ENCODE assay signal across 23 cellular contexts in genomic region chrX:10414106-10414824, GRCh38.
"Had no signal": no experiment of that assay in that cellular context is flagged by ENCODE, and none has a peak within 500 bp of the region (broad histone marks: within the 10 kb centered on the region; RNA-seq: fewer than 3 reads in every experiment).

No MANE protein-coding gene starts in this region.

- H3K36me3 Mint-ChIP-seq: activated naive CD8-positive, alpha-beta T cell treated with anti-CD3 and anti-CD28 coated beads for 36 hours; memory B cell; stimulated activated naive B cell treated with anti-CD40 and anti-IgM and Interleukin-4, amounts not matched to agents 10 μg/mL and 1 μg/mL and 100 μg/mL, for 72 hours had no signal

- H3K27ac Mint-ChIP-seq: activated naive CD8-positive, alpha-beta T cell treated with anti-CD3 and anti-CD28 coated beads for 36 hours; activated T-cell treated with anti-CD3 and anti-CD28 coated beads, Interleukin-2, amount 50 U/mL, for 24 hours; activated T-helper 17 cell treated with anti-CD3 and anti-CD28 coated beads, Interleukin-2, amount 50 U/mL, for 72 hours; memory B cell; stimulated activated naive B cell treated with anti-CD40 and anti-IgM and Interleukin-4, amounts not matched to agents 10 μg/mL and 1 μg/mL and 100 μg/mL, for 72 hours had no signal

- H3K4me3 ChIP-seq: gastroesophageal sphincter, mucosa of descending colon, right lobe of liver, skin epidermis, uterus had no signal

- H3K9me3 Mint-ChIP-seq: activated naive CD8-positive, alpha-beta T cell treated with anti-CD3 and anti-CD28 coated beads for 36 hours; activated T-cell treated with anti-CD3 and anti-CD28 coated beads, Interleukin-2, amount 50 U/mL, for 24 hours; activated T-helper 17 cell treated with anti-CD3 and anti-CD28 coated beads, Interleukin-2, amount 50 U/mL, for 72 hours; memory B cell; stimulated activated naive B cell treated with anti-CD40 and anti-IgM and Interleukin-4, amounts not matched to agents 10 μg/mL and 1 μg/mL and 100 μg/mL, for 72 hours had no signal

- ATAC-seq: activated T-helper 17 cell treated with anti-CD3 and anti-CD28 coated beads, Interleukin-2, amount 50 U/mL, for 72 hours; gastroesophageal sphincter; mucosa of descending colon; right lobe of liver; stimulated activated naive B cell treated with anti-CD40 and anti-IgM and Interleukin-4, amounts not matched to agents 10 μg/mL and 1 μg/mL and 100 μg/mL, for 72 hours had no signal

- H3K9me3 ChIP-seq: gastroesophageal sphincter, mucosa of descending colon, right lobe of liver, uterus had no signal

- H3K4me1 ChIP-seq: gastroesophageal sphincter, right lobe of liver, uterus had no signal

- H3K4me1 Mint-ChIP-seq: activated naive CD8-positive, alpha-beta T cell treated with anti-CD3 and anti-CD28 coated beads for 36 hours; activated T-helper 17 cell treated with anti-CD3 and anti-CD28 coated beads, Interleukin-2, amount 50 U/mL, for 72 hours; memory B cell; neural crest cell had no signal

- H3K27ac ChIP-seq: epithelial cell of prostate, gastroesophageal sphincter, right lobe of liver, skin epidermis, uterus had no signal

- DNase-seq: activated CD4-positive, alpha-beta T cell treated with anti-CD3 and anti-CD28 coated beads for 1 hour; activated CD4-positive, alpha-beta T cell treated with anti-CD3 and anti-CD28 coated beads, Interleukin-2, amount 50 U/mL, for 1 hour; activated CD8-positive, alpha-beta memory T cell treated with anti-CD3 and anti-CD28 coated beads for 24 hours; activated CD8-positive, alpha-beta memory T cell treated with anti-CD3 and anti-CD28 coated beads, Interleukin-2, amount 50 U/mL, for 4 hours; activated naive CD8-positive, alpha-beta T cell treated with anti-CD3 and anti-CD28 coated beads for 36 hours; activated T-cell treated with anti-CD3 and anti-CD28 coated beads, Interleukin-2, amount 50 U/mL, for 24 hours; cerebellar nuclear complex; head of caudate nucleus; hypothalamus; mucosa of descending colon; occipital lobe; posterior cingulate gyrus; right lobe of liver; stimulated activated CD4-positive, alpha-beta T cell treated with anti-CD3 and anti-CD28 coated beads, Interleukin-1b, Interleukin-23, amount 100 ng/mL, for 48 hours; stimulated activated naive B cell treated with anti-CD40 and anti-IgM and Interleukin-4, amounts not matched to agents 10 μg/mL and 1 μg/mL and 100 μg/mL, for 72 hours; trophoblast cell; uterus had no signal

- H3K36me3 ChIP-seq: gastroesophageal sphincter, right lobe of liver, uterus had no signal

- H3K4me3 Mint-ChIP-seq: activated naive CD8-positive, alpha-beta T cell treated with anti-CD3 and anti-CD28 coated beads for 36 hours; activated T-cell treated with anti-CD3 and anti-CD28 coated beads, Interleukin-2, amount 50 U/mL, for 24 hours; activated T-helper 17 cell treated with anti-CD3 and anti-CD28 coated beads, Interleukin-2, amount 50 U/mL, for 72 hours; memory B cell; neural crest cell; stimulated activated naive B cell treated with anti-CD40 and anti-IgM and Interleukin-4, amounts not matched to agents 10 μg/mL and 1 μg/mL and 100 μg/mL, for 72 hours had no signal

- H3K27me3 Mint-ChIP-seq: activated naive CD8-positive, alpha-beta T cell treated with anti-CD3 and anti-CD28 coated beads for 36 hours; activated T-helper 17 cell treated with anti-CD3 and anti-CD28 coated beads, Interleukin-2, amount 50 U/mL, for 72 hours; memory B cell; stimulated activated naive B cell treated with anti-CD40 and anti-IgM and Interleukin-4, amounts not matched to agents 10 μg/mL and 1 μg/mL and 100 μg/mL, for 72 hours had no signal

- H3K27me3 ChIP-seq: gastroesophageal sphincter, right lobe of liver, uterus had no signal
